ENCODE assay signal across 12 cellular contexts in genomic region chr3:136995652-136996051, GRCh38. TPM values are rescaled to one million over a fixed set of nuclear protein-coding genes. Genes with fewer than 3 reads are reported as not detected.
A peak's percentile ranks its signal among the peaks of the same experiment; 100 is the strongest.
DNase-seq lines count a peak whose midpoint lies in the region; ATAC-seq and TF ChIP-seq lines count a peak whose summit lies in the region.
"Had no signal": no experiment of that assay in that cellular context is flagged by ENCODE, and none has a peak within 500 bp of the region (broad histone marks: within the 10 kb centered on the region; RNA-seq: fewer than 3 reads in every experiment).

No MANE protein-coding gene starts in this region.

- H3K4me1 ChIP-seq in ACC112 (ENCODE audit: control insufficient read depth, insufficient read depth, low read length, unreplicated experiment) (peaks cover 19% of the 10 kb centered on the region), heart left ventricle (peaks cover 0 to 27% (median 17%) of the 10 kb centered on the region in 12 donors), sigmoid colon (peaks cover 0 to 19% (median 16%) of the 10 kb centered on the region in 4 donors)

- 80 to 88% (median 85%) methylated on average over 1 of the region's 1 CpG for WGBS in heart left ventricle, 4 donors
- 86 to 97% methylated on average over 1 of the region's 1 CpG for WGBS in sigmoid colon, 2 donors

- TF ChIP-seq POLR2A in heart left ventricle (IDR thresholded peaks at IDR 0.05) = no peak
- no peak for TF ChIP-seq POLR2A in sigmoid colon (IDR thresholded peaks at IDR 0.05)

- H3K36me3 ChIP-seq in ACC112 (ENCODE audit: insufficient read depth, low read length) (no peaks in the 10 kb centered on the region), heart left ventricle (no peaks in the 10 kb centered on the region), sigmoid colon (no peaks in the 10 kb centered on the region)

- intact Hi-C loops in heart left ventricle (cut with DNase I) (loop anchor here in 2 of 10 donors (1.0 to 10.0 kb wide), 3 partner anchors 141 to 177 kb away; partner anchors contain the start of gene SLC35G2 (in 1 of the 2)), sigmoid colon (cut with DNase I) (loop anchor here (5.0 kb wide), 2 partner anchors 133 to 243 kb away; partner anchors contain the start of genes NCK1 and STAG1)

- TF ChIP-seq CTCF in heart left ventricle (IDR thresholded peaks at IDR 0.05) = no peak
- TF ChIP-seq CTCF in sigmoid colon (IDR thresholded peaks at IDR 0.05) = no peak
- TF ChIP-seq CTCF in type B pancreatic cell (conservative IDR thresholded peaks at IDR 0.05) = no peak

- peak overlapping the region; percentile 32 for H2AFZ ChIP-seq in ACC112 (ENCODE audit: low read length, unreplicated experiment)

- no peaks in the 10 kb centered on the region for H3K9me3 Mint-ChIP-seq in type B pancreatic cell

- H3K9me3 ChIP-seq in heart left ventricle = no peaks in the 10 kb centered on the region
- no peaks in the 10 kb centered on the region for H3K9me3 ChIP-seq in sigmoid colon

- H3K27me3 ChIP-seq in ACC112 (ENCODE audit: insufficient read depth, low read length) (no peaks in the 10 kb centered on the region), heart left ventricle (no peaks in the 10 kb centered on the region), sigmoid colon (no peaks in the 10 kb centered on the region)

- no peak overlapping the region for H3K4me3 Mint-ChIP-seq in type B pancreatic cell

- peaks cover 8% of the 10 kb centered on the region for H3K4me1 Mint-ChIP-seq in type B pancreatic cell (ENCODE audit: unreplicated experiment)

- no peaks in the 10 kb centered on the region for H3K27me3 Mint-ChIP-seq in type B pancreatic cell

- no peak for TF ChIP-seq EP300 in sigmoid colon (IDR thresholded peaks at IDR 0.05)

- H3K36me3 Mint-ChIP-seq in type B pancreatic cell = no peaks in the 10 kb centered on the region

- no peaks in the 10 kb centered on the region for H3K79me2 ChIP-seq in ACC112 (ENCODE audit: control insufficient read depth, insufficient read depth, low read length, unreplicated experiment)

- H3K27ac ChIP-seq in ACC112 (ENCODE audit: low read depth, low read length) (peak overlapping the region; percentile 82), angular gyrus (ENCODE audit: low read depth, low read length) (peak overlapping the region; percentile 90), heart left ventricle (peak overlapping the region; percentile 54 to 89 (median 78)), sigmoid colon (peak overlapping the region; percentile 51 to 77 (median 68))

- DNase-seq in heart left ventricle = no peak
- no peak for DNase-seq in sigmoid colon
- no peak for DNase-seq in NCI-H146 (lab: John Stamatoyannopoulos, UW)
- no peak for DNase-seq in hypothalamus (lab: John Stamatoyannopoulos, UW)
- no peak for DNase-seq in type B pancreatic cell (ENCODE audit: extremely low spot score, unreplicated experiment)
- DNase-seq: activated CD4-positive, CD25-positive, alpha-beta regulatory T cell treated with anti-CD3 and anti-CD28 coated beads, Interleukin-2, amount 50 U/mL, for 72 hours; activated T-cell treated with anti-CD3 and anti-CD28 coated beads, Interleukin-2, amount 50 U/mL, for 48 hours; cerebellar nuclear complex; HCEC 1CT had no signal

- H3K27ac Mint-ChIP-seq in type B pancreatic cell = no peak overlapping the region

- ATAC-seq in heart left ventricle = peak; percentile 36 to 66 (median 52)
- ATAC-seq in HG03159 (IDR thresholded peaks at IDR 0.05; ENCODE audit: unreplicated experiment) = no peak

- no peak overlapping the region for H3K4me3 ChIP-seq in ACC112 (ENCODE audit: low read depth, low read length)
- H3K4me3 ChIP-seq in heart left ventricle = no peak overlapping the region
- H3K4me3 ChIP-seq in sigmoid colon = no peak overlapping the region

RNA-seq across cellular contexts. Expression of gene IL20RB, which starts 37.9 kb away (rescaled TPM):
- total RNA-seq in heart left ventricle (1 to 10 TPM in 1 of 9 donors, under 1 TPM in 8; 0.14 to 1.1 (median 0.44) TPM), sigmoid colon (1 to 10 TPM in 1 of 4 donors, under 1 TPM in 2, not detected in 1; 0.28 to 1.8 (median 0.54) TPM), type B pancreatic cell (ENCODE audit: low replicate concordance) (0.31 and 0.56 TPM in 2 replicates)
- polyA plus RNA-seq in heart left ventricle (under 1 TPM; 0.42 to 0.50 TPM), sigmoid colon (1 to 10 TPM in 2 of 3 donors, not detected in 1; 1.2 to 1.5 TPM)
